19 cellular contexts compared by ENCODE assay signal in genomic region chr15:72866866-72867616, GRCh38.
DNase-seq lines count a peak whose midpoint lies in the region; ATAC-seq and TF ChIP-seq lines count a peak whose summit lies in the region.
"Had no signal": no experiment of that assay in that cellular context is flagged by ENCODE, and none has a peak within 500 bp of the region (broad histone marks: within the 10 kb centered on the region; RNA-seq: fewer than 3 reads in every experiment).

No MANE protein-coding gene starts in this region.

- H2AFZ ChIP-seq in neuronal stem cell (ENCODE audit: low read length), result no peak overlapping the region
- H2AFZ ChIP-seq: GM23338 had no signal

- H4K8ac ChIP-seq in neuronal stem cell (ENCODE audit: low read depth, low read length), result no peak overlapping the region

- no peaks in the 10 kb centered on the region for H3K79me1 ChIP-seq in neuronal stem cell (ENCODE audit: low read depth, low read length)

- POLR2A ChIA-PET in GM10248 (lab: Yijun Ruan, JAX), result no interaction called here

- H3K4ac ChIP-seq in neuronal stem cell (ENCODE audit: low read length), result no peak overlapping the region

- no peak overlapping the region for H3K4me2 ChIP-seq in neuronal stem cell (ENCODE audit: insufficient read depth, low read length, poor library complexity, severe bottlenecking)
- H3K4me2 ChIP-seq: BLaER1, GM23338 had no signal

- H3K36me3 ChIP-seq in neuronal stem cell (replicated peaks in 1 of 2; ENCODE audit: control insufficient read depth in 2 of 2, insufficient read depth in 2 of 2, low read length in 2 of 2), result no peaks in the 10 kb centered on the region
- H3K36me3 ChIP-seq: BLaER1 had no signal

- CTCF ChIA-PET in GM10248 (lab: Yijun Ruan, JAX), result no interaction called here

- WGBS in neuronal stem cell (ENCODE audit: extremely low coverage in 2 of 2, insufficient read length in 2 of 2, insufficient replicate concordance in 1 of 2), 2 donors, result no CpG with 5 or more reads among the region's 5 CpGs

- no peak for ATAC-seq in HG02678 (IDR thresholded peaks at IDR 0.05; ENCODE audit: unreplicated experiment)
- ATAC-seq: CD8-positive, alpha-beta T cell; GM12878; GM23338; HCT116 had no signal

- H3K18ac ChIP-seq in neuronal stem cell (ENCODE audit: low read length), result peak overlapping the region; percentile 25

- DNase-seq in AG20443 (ENCODE audit: low spot score), result peak; percentile 5
- DNase-seq in GM10248 (ENCODE audit: extremely low spot score), result peak; percentile 4
- no peak for DNase-seq in neuronal stem cell (ENCODE audit: low spot score)
- DNase-seq in ureter (ENCODE audit: low spot score), result peak; percentile 10
- no peak for DNase-seq in NCI-H1417 (lab: John Stamatoyannopoulos, UW)
- DNase-seq in NCI-H146 treated with DMSO at 0.1 percent for 48 hours (lab: John Stamatoyannopoulos, UW; ENCODE audit: unreplicated experiment), result no peak
- DNase-seq: Caco-2; CD4-positive, CD25-positive, alpha-beta regulatory T cell; CD8-positive, alpha-beta T cell; DMS153; DND-41; H9; HFFc6 had no signal

- no peak overlapping the region for H2AK5ac ChIP-seq in neuronal stem cell (ENCODE audit: low read depth, low read length)

- H3K9me3 ChIP-seq in neuronal stem cell (replicated peaks in 1 of 2; ENCODE audit: control insufficient read depth in 2 of 2, insufficient read depth in 1 of 2, low read depth in 1 of 2, low read length in 2 of 2), result no peaks in the 10 kb centered on the region
- H3K9me3 ChIP-seq: BLaER1, Caco-2 had no signal

- H3K4me1 ChIP-seq in neuronal stem cell (ENCODE audit: control insufficient read depth in 2 of 2, insufficient read depth in 1 of 2, low read depth in 1 of 2, low read length in 2 of 2), result no peaks in the 10 kb centered on the region
- H3K4me1 ChIP-seq: BLaER1, Caco-2 had no signal

- no peak overlapping the region for H3K23ac ChIP-seq in neuronal stem cell (ENCODE audit: low read depth, low read length, poor library complexity)

- no peak overlapping the region for H3K14ac ChIP-seq in neuronal stem cell (ENCODE audit: low read length)

- H3K27me3 ChIP-seq in neuronal stem cell (ENCODE audit: control insufficient read depth in 3 of 3, insufficient read depth in 3 of 3, low read depth in 1 of 3, low read length in 3 of 3), result peaks cover 0 to 13% (median 0%) of the 10 kb centered on the region in 3 experiments
- H3K27me3 ChIP-seq: BLaER1 had no signal

- no peak overlapping the region for H4K91ac ChIP-seq in neuronal stem cell (ENCODE audit: low read depth, low read length, poor library complexity)

- H3K9ac ChIP-seq in neuronal stem cell (ENCODE audit: low read depth, low read length, poor library complexity), result no peak overlapping the region
- H3K9ac ChIP-seq: BLaER1 had no signal

- no peak overlapping the region for H2BK120ac ChIP-seq in neuronal stem cell (ENCODE audit: low read depth, low read length)

- no peak overlapping the region for H2BK12ac ChIP-seq in neuronal stem cell (ENCODE audit: low read length)

- no peak overlapping the region for H2BK15ac ChIP-seq in neuronal stem cell (ENCODE audit: low read length)

- no peak overlapping the region for H2BK5ac ChIP-seq in neuronal stem cell (ENCODE audit: low read length)

- TF ChIP-seq CTCF in GM10248 (IDR thresholded peaks at IDR 0.05; ENCODE audit: control extremely low read depth, extremely low read depth, low read depth, missing control alignments), result no peak

- no peak overlapping the region for H3K4me3 ChIP-seq in neuronal stem cell (ENCODE audit: low read length in 2 of 2)
- H3K4me3 ChIP-seq: BLaER1, GM12878, GM23338 had no signal

- no peak overlapping the region for H3K27ac ChIP-seq in neuronal stem cell (replicated peaks; ENCODE audit: low read length)
- H3K27ac ChIP-seq: BLaER1, C4-2B had no signal

Comparison
In these comparisons a context has a peak if more than half of its experiments do, and no peak if none do; other contexts are left out.
1. DNase-seq: peak in AG20443 (single experiment), GM10248 (single experiment) and ureter (single experiment); none in neuronal stem cell (single experiment), NCI-H1417 (0 of 3) and NCI-H146 treated with DMSO at 0.1 percent for 48 hours (single experiment).